In genomic region chr11:72784662-72785061, GRCh38 we compare ENCODE assay signal across 22 cellular contexts. TPM values are rescaled to one million over a fixed set of nuclear protein-coding genes. Genes with fewer than 3 reads are reported as not detected.
DNase-seq lines count a peak whose midpoint lies in the region; ATAC-seq and TF ChIP-seq lines count a peak whose summit lies in the region.
"Had no signal": no experiment of that assay in that cellular context is flagged by ENCODE, and none has a peak within 500 bp of the region (broad histone marks: within the 10 kb centered on the region; RNA-seq: fewer than 3 reads in every experiment).

No MANE protein-coding gene starts in this region.

- peaks cover 79% of the 10 kb centered on the region for H3K4me1 ChIP-seq in PC-9 (replicated peaks; ENCODE audit: insufficient read depth)
- peaks cover 76 to 84% of the 10 kb centered on the region in 2 donors for H3K4me1 ChIP-seq in mucosa of rectum (ENCODE audit: control insufficient read depth in 2 of 2, insufficient read depth in 2 of 2, low read length in 2 of 2)

- no peaks in the 10 kb centered on the region for H3K36me3 Mint-ChIP-seq in stimulated activated memory B cell treated with anti-CD40 and anti-IgM and Interleukin-4, amounts not matched to agents 10 μg/mL and 1 μg/mL and 100 μg/mL, for 72 hours
- H3K36me3 Mint-ChIP-seq: CD8-positive, alpha-beta memory T cell had no signal

- no peak overlapping the region for H2AFZ ChIP-seq in PC-9

- peaks cover 16% of the 10 kb centered on the region for H3K79me2 ChIP-seq in PC-9 (ENCODE audit: low read depth)

- intact Hi-C loops in PC-9 (cut with micrococcal nuclease; ENCODE audit: unreplicated experiment): no loop called here

- no peaks in the 10 kb centered on the region for H3K27me3 Mint-ChIP-seq in stimulated activated memory B cell treated with anti-CD40 and anti-IgM and Interleukin-4, amounts not matched to agents 10 μg/mL and 1 μg/mL and 100 μg/mL, for 72 hours

- POLR2A ChIA-PET in PC-9 (lab: Charles Lee; ENCODE audit: unreplicated experiment): no interaction called here

- peak overlapping the region; percentile 98 for H3K27ac ChIP-seq in 22Rv1
- H3K27ac ChIP-seq in PC-9: peak overlapping the region; percentile 80
- H3K27ac ChIP-seq in mucosa of rectum (ENCODE audit: low read depth in 2 of 2, low read length in 2 of 2): peak overlapping the region; percentile 91 to 93
- H3K27ac ChIP-seq: C4-2B, HL-60 had no signal

- H3K27ac Mint-ChIP-seq in stimulated activated memory B cell treated with anti-CD40 and anti-IgM and Interleukin-4, amounts not matched to agents 10 μg/mL and 1 μg/mL and 100 μg/mL, for 72 hours: peak overlapping the region; percentile 25
- H3K27ac Mint-ChIP-seq: H9, HFFc6 had no signal

- H3K27me3 ChIP-seq in PC-9 (ENCODE audit: insufficient read depth, low read depth) (no peaks in the 10 kb centered on the region), mucosa of rectum (ENCODE audit: control insufficient read depth in 2 of 2, insufficient read depth in 2 of 2, low read length in 2 of 2) (no peaks in the 10 kb centered on the region)
- H3K27me3 ChIP-seq: MG63 had no signal

- H3K4me3 ChIP-seq in PC-9 (no peak overlapping the region), mucosa of rectum (ENCODE audit: low read length in 2 of 2) (no peak overlapping the region)
- H3K4me3 ChIP-seq: K562, MG63 had no signal

- no peaks in the 10 kb centered on the region for H3K9me3 Mint-ChIP-seq in stimulated activated memory B cell treated with anti-CD40 and anti-IgM and Interleukin-4, amounts not matched to agents 10 μg/mL and 1 μg/mL and 100 μg/mL, for 72 hours
- H3K9me3 Mint-ChIP-seq: CD8-positive, alpha-beta memory T cell; H9; HFFc6 had no signal

- no TSS peak for BruUV-seq in PC-9 (replicated peaks; lab: Mats Ljungman, UMichigan)

- ATAC-seq in stimulated activated memory B cell treated with anti-CD40 and anti-IgM and Interleukin-4, amounts not matched to agents 10 μg/mL and 1 μg/mL and 100 μg/mL, for 72 hours: no peak
- ATAC-seq in HG02588 (IDR thresholded peaks at IDR 0.05; ENCODE audit: unreplicated experiment): no peak
- ATAC-seq in GM21717 (IDR thresholded peaks at IDR 0.05; ENCODE audit: unreplicated experiment): no peak
- ATAC-seq: HepG2, K562 had no signal

- H3K4me3 Mint-ChIP-seq in stimulated activated memory B cell treated with anti-CD40 and anti-IgM and Interleukin-4, amounts not matched to agents 10 μg/mL and 1 μg/mL and 100 μg/mL, for 72 hours: no peak overlapping the region
- H3K4me3 Mint-ChIP-seq: H9, HFFc6 had no signal

- TF ChIP-seq CTCF in 22Rv1 (IDR thresholded peaks at IDR 0.05): no peak
- no peak for TF ChIP-seq CTCF in PC-9 (conservative IDR thresholded peaks at IDR 0.05)

- peak overlapping the region; percentile 58; the same call in 1 of the 2 replicates for H3K4me2 ChIP-seq in PC-9

- peaks cover 54% of the 10 kb centered on the region for H3F3A ChIP-seq in PC-9 (ENCODE audit: insufficient read depth, low read depth)

- H3K9me3 ChIP-seq in PC-9 (ENCODE audit: insufficient read depth, low read depth) (no peaks in the 10 kb centered on the region), mucosa of rectum (ENCODE audit: control insufficient read depth in 2 of 2, low read length in 2 of 2) (no peaks in the 10 kb centered on the region)
- H3K9me3 ChIP-seq: MG63 had no signal

- H3K36me3 ChIP-seq in PC-9 (ENCODE audit: low read depth) (no peaks in the 10 kb centered on the region; the same call in 1 of the 2 replicates), mucosa of rectum (ENCODE audit: control insufficient read depth in 2 of 2, insufficient read depth in 2 of 2, low read length in 2 of 2) (no peaks in the 10 kb centered on the region)
- H3K36me3 ChIP-seq: MG63 had no signal

- peak overlapping the region; percentile 41 to 56 for H3K9ac ChIP-seq in mucosa of rectum (ENCODE audit: low read depth in 1 of 2, low read length in 2 of 2)

- no peaks in the 10 kb centered on the region for H3K9me2 ChIP-seq in PC-9 (ENCODE audit: insufficient read depth)

- CTCF ChIA-PET in PC-9 (lab: Charles Lee): no interaction called here

- H3K4me1 Mint-ChIP-seq in stimulated activated memory B cell treated with anti-CD40 and anti-IgM and Interleukin-4, amounts not matched to agents 10 μg/mL and 1 μg/mL and 100 μg/mL, for 72 hours: peaks cover 56% of the 10 kb centered on the region

- H4K20me1 ChIP-seq in PC-9 (ENCODE audit: insufficient read depth): no peaks in the 10 kb centered on the region

- DNase-seq in PC-9 (no peak), ecto neural progenitor cell (ENCODE audit: low spot score) (no peak)
- DNase-seq: CD8-positive, alpha-beta memory T cell; EL; GF-D8; H9; HFFc6; MG63; NCI-H1417 treated with DMSO at 0.1 percent for 48 hours; NCI-H187; NCI-H446 treated with DMSO at 0.1 percent for 48 hours; NCI-H526 treated with DMSO at 0.1 percent for 48 hours; Right ventricle myocardium superior had no signal

RNA-seq across cellular contexts. Expression of gene STARD10, which starts 9.2 kb away (rescaled TPM):
- total RNA-seq in PC-9 (2021): 145 and 184 TPM in 2 replicates

RNA-seq across cellular contexts. Expression of gene ATG16L2, which starts 29.5 kb away (rescaled TPM):
- total RNA-seq in PC-9 (2021): 17.5 and 24.0 TPM in 2 replicates

RNA-seq across cellular contexts. Expression of gene ARAP1, which starts 32.5 kb away (rescaled TPM):
- total RNA-seq in PC-9 (2021): 151 and 184 TPM in 2 replicates
